1 cellular context compared by ENCODE assay signal in the genomic region with DNA sequence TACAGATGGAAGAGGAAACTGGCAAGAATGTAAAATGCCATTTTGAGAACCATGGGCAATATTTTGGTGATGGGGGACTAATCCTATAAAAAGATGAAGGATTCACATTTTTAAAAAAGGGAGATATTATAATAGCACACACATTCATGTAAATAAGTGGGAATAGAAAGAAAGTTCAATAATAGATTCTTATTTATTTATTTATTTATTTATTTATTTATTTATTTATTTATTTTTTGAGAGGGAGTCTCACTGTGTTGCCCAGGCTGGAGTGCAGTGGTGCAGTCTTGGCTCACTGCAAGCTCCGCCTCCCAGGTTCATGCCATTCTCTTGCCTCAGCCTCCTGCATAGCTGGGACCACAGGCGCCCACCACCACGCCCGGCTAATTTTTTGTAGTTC. TPM values are rescaled to one million over a fixed set of nuclear protein-coding genes. Genes with fewer than 3 reads are reported as not detected.
"Had no signal": no experiment of that assay in that cellular context is flagged by ENCODE, and none has a peak within 500 bp of the region (broad histone marks: within the 10 kb centered on the region; RNA-seq: fewer than 3 reads in every experiment).

No MANE protein-coding gene starts in this region.

RNA-seq across cellular contexts. Expression of a gene that starts 24.3 kb away (rescaled TPM):
- polyA plus RNA-seq: neural cell had no signal
